In the genomic region with DNA sequence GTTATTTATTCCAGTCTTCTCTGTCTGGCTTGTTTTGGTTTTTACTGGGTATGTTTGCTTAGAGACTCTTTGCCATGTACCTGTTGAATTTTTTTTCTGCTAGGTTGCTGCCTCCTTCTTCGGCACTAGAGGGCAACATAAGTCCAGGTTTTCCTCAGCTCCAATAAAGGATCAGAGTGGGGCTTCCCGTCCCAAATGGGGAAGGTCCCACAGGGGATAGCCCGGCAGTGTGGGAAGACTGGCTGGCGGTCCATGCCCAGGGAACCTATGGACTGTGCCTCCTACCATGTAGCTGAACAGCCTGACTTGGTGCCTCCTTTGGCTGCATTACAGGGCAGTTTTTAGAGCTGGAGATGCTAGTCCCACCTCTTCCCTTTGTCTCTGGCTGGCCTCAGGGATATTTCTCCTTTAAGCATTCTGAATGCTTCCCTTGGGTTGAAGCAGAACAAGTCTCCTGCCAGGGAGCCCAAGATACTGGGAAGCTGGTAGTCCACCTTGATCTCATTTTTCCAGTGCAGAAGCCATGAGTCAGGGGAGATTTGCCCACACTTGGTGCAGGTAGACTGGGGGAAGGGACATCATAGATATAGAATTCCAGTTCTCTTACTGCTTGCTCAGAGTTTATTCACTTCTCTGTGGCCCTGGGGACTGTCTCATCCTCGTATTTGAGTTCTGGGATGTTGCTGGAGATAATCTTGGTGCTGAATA, we compare ENCODE assay signal across 9 cellular contexts.
A peak's percentile ranks its signal among the peaks of the same experiment; 100 is the strongest.
DNase-seq lines count a peak whose midpoint lies in the region; ATAC-seq, FAIRE-seq and TF ChIP-seq lines count a peak whose summit lies in the region.
"Had no signal": no experiment of that assay in that cellular context is flagged by ENCODE, and none has a peak within 500 bp of the region (broad histone marks: within the 10 kb centered on the region; RNA-seq: fewer than 3 reads in every experiment).

No MANE protein-coding gene starts in this region.

- no peak overlapping the region for H3K23ac ChIP-seq in H1 (ENCODE audit: insufficient read length)

- peaks cover 10% of the 10 kb centered on the region; the same call in 1 of the 2 replicates for H3K23me2 ChIP-seq in H1 (ENCODE audit: low read depth, low read length)

- H2AK5ac ChIP-seq in H1 (ENCODE audit: low read depth, low read length) = no peak overlapping the region

- peak; percentile 94 for TF ChIP-seq RAD21 in H1 (IDR thresholded peaks at IDR 0.05 in 1 of 2, conservative IDR thresholded peaks at IDR 0.05 in 1 of 2; ENCODE audit: low read depth in 2 of 2, low read length in 2 of 2)

- POLR2A ChIA-PET in H1 (lab: Charles Lee; ENCODE audit: partially characterized antibody) = no interaction called here
- POLR2A ChIA-PET in naive thymus-derived CD8-positive, alpha-beta T cell (lab: Charles Lee) = interaction anchor here (0.7 to 1.7 kb wide), 6 partner anchors 9 to 263 kb away, joined by 3 to 9 read pairs (median 4); a partner anchor contains a TSS

- H3K9ac ChIP-seq in Karpas-422 (ENCODE audit: low read length) (no peak overlapping the region), H1 (replicated peaks in 1 of 4; ENCODE audit: extremely low read depth in 1 of 4, low read depth in 3 of 4, low read length in 3 of 4) (no peak overlapping the region)

- peaks cover 10% of the 10 kb centered on the region for H3K4me1 Mint-ChIP-seq in T-helper 2 cell treated with Interferon-gamma antibody and Interleukin-4, amounts not matched to agents 5 μg/mL and 100 μg/mL, for 36 hours (ENCODE audit: low read depth)
- H3K4me1 Mint-ChIP-seq in naive thymus-derived CD8-positive, alpha-beta T cell = peaks cover 0 to 14% (median 7%) of the 10 kb centered on the region in 4 donors

- H3K4me3 Mint-ChIP-seq in T-helper 2 cell treated with Interferon-gamma antibody and Interleukin-4, amounts not matched to agents 5 μg/mL and 100 μg/mL, for 36 hours = no peak overlapping the region
- H3K4me3 Mint-ChIP-seq in naive thymus-derived CD8-positive, alpha-beta T cell = peak overlapping the region in 1 of 10 donors; percentile 8

- H3K27ac Mint-ChIP-seq in T-helper 2 cell treated with Interferon-gamma antibody and Interleukin-4, amounts not matched to agents 5 μg/mL and 100 μg/mL, for 36 hours = no peak overlapping the region
- peak overlapping the region in 3 of 10 donors; percentile 9 to 25 (median 18) for H3K27ac Mint-ChIP-seq in naive thymus-derived CD8-positive, alpha-beta T cell

- no peak overlapping the region for H3K18ac ChIP-seq in H1 (ENCODE audit: extremely low read depth, low read length)

- H4K91ac ChIP-seq in H1 (replicated peaks; ENCODE audit: insufficient read length, low read length) = no peak overlapping the region

- peaks cover 8% of the 10 kb centered on the region for H3K36me3 Mint-ChIP-seq in T-helper 2 cell treated with Interferon-gamma antibody and Interleukin-4, amounts not matched to agents 5 μg/mL and 100 μg/mL, for 36 hours (ENCODE audit: low read depth)
- H3K36me3 Mint-ChIP-seq in naive thymus-derived CD8-positive, alpha-beta T cell = peaks cover 0 to 12% (median 8%) of the 10 kb centered on the region in 3 donors

- H3K4me1 ChIP-seq in Karpas-422 (ENCODE audit: low read length) = no peaks in the 10 kb centered on the region
- peaks cover 0 to 6% (median under 1%) of the 10 kb centered on the region in 4 experiments; a peak in 4 of 7 replicates for H3K4me1 ChIP-seq in H1 (replicated peaks in 1 of 4; ENCODE audit: control insufficient read depth in 3 of 4, insufficient read depth in 4 of 4, low read length in 3 of 4)

- H3K79me2 ChIP-seq in Karpas-422 (ENCODE audit: low read length) (no peaks in the 10 kb centered on the region), H1 (ENCODE audit: control insufficient read depth in 1 of 2, insufficient read depth in 2 of 2, low read length in 2 of 2) (no peaks in the 10 kb centered on the region)

- DNase-seq in SIG-M5 treated with dmso at 0.1 percent for 504 hours (lab: John Stamatoyannopoulos, UW; ENCODE audit: unreplicated experiment) (peak; percentile 34), SIG-M5 (lab: John Stamatoyannopoulos, UW) (no peak), Karpas-422 (peak; percentile 78), H1 (ENCODE audit: low read depth in 1 of 2, low spot score in 2 of 2) (peak; percentile 38 to 74), amygdala (lab: John Stamatoyannopoulos, UW) (no peak)
- DNase-seq in T-helper 2 cell treated with Interferon-gamma antibody and Interleukin-4, amounts not matched to agents 5 μg/mL and 100 μg/mL, for 36 hours (ENCODE audit: low spot score) = peak; percentile 35
- peak in 6 of 10 donors; percentile 27 to 54 (median 41) for DNase-seq in naive thymus-derived CD8-positive, alpha-beta T cell

- peak overlapping the region; percentile 86; the same call in 1 of the 2 replicates for H2BK12ac ChIP-seq in H1 (ENCODE audit: low read depth, low read length)

- CTCF ChIA-PET in H1 (lab: Charles Lee; ENCODE audit: partially characterized antibody) = interaction anchor here (0.6 to 1.9 kb wide), 26 partner anchors 10 to 465 kb away, joined by 3 to 9 read pairs (median 4); no protein-coding TSS in a partner anchor

- H3K27me3 Mint-ChIP-seq in T-helper 2 cell treated with Interferon-gamma antibody and Interleukin-4, amounts not matched to agents 5 μg/mL and 100 μg/mL, for 36 hours (ENCODE audit: low read depth) = no peaks in the 10 kb centered on the region
- no peaks in the 10 kb centered on the region for H3K27me3 Mint-ChIP-seq in naive thymus-derived CD8-positive, alpha-beta T cell

- no peak overlapping the region for H2BK15ac ChIP-seq in H1 (ENCODE audit: low read length)

- H3K27me3 ChIP-seq in Karpas-422 (ENCODE audit: low read length) = no peaks in the 10 kb centered on the region
- H3K27me3 ChIP-seq in H1 (replicated peaks in 1 of 4; ENCODE audit: control insufficient read depth in 3 of 4, extremely low read depth in 1 of 4, insufficient read depth in 3 of 4, low read length in 3 of 4) = peaks cover 0 to 3% (median 0%) of the 10 kb centered on the region in 4 experiments; a peak in 2 of 7 replicates

- H3K9me2 ChIP-seq in Karpas-422 (replicated peaks; ENCODE audit: insufficient read depth, low read length) = no peaks in the 10 kb centered on the region

- H4K8ac ChIP-seq in H1 (ENCODE audit: extremely low read depth, insufficient read depth, low read length) = no peak overlapping the region

- no peak for TF ChIP-seq EP300 in H1 (IDR thresholded peaks at IDR 0.05; ENCODE audit: borderline replicate concordance in 1 of 2, low read depth in 2 of 2, low read length in 2 of 2)

- peak in 2 of 3 experiments; percentile 77 to 86; a peak in 3 of 4 replicates for TF ChIP-seq CTCF in H1 (IDR thresholded peaks at IDR 0.05; ENCODE audit: control extremely low read depth in 1 of 3, insufficient read depth in 1 of 3, low read depth in 1 of 3, low read length in 3 of 3)

- H3K4me2 ChIP-seq in Karpas-422 (ENCODE audit: low read depth, low read length, poor library complexity, severe bottlenecking) (no peak overlapping the region), H1 (ENCODE audit: insufficient read depth in 1 of 2, low read depth in 2 of 2, low read length in 2 of 2) (no peak overlapping the region)

- no peak overlapping the region for H3K4me3 ChIP-seq in Karpas-422 (ENCODE audit: low read length)
- no peak overlapping the region for H3K4me3 ChIP-seq in H1 (ENCODE audit: extremely low read depth in 1 of 4, insufficient read depth in 2 of 4, low read depth in 3 of 4, low read length in 4 of 4)

- 0 out of 2 replicates have a peak, but pooled peaks cover under 1% of the 10 kb centered on the region for H4K20me1 ChIP-seq in Karpas-422 (ENCODE audit: insufficient read depth, low read depth, low read length)
- H4K20me1 ChIP-seq in H1 (replicated peaks in 1 of 2; ENCODE audit: control insufficient read depth in 1 of 2, insufficient read depth in 2 of 2, low read length in 2 of 2) = peaks cover 2% of the 10 kb centered on the region in 2 experiments

- no peak overlapping the region for H2BK120ac ChIP-seq in H1 (replicated peaks; ENCODE audit: low read depth, low read length)

- H2BK20ac ChIP-seq in H1 (ENCODE audit: low read length) = no peak overlapping the region

- H3K79me1 ChIP-seq in H1 (ENCODE audit: low read depth, low read length) = no peaks in the 10 kb centered on the region

- no peak overlapping the region for H2AFZ ChIP-seq in Karpas-422 (ENCODE audit: low read length)
- no peak overlapping the region for H2AFZ ChIP-seq in H1 (ENCODE audit: low read length)

- no peak overlapping the region for H3K56ac ChIP-seq in H1 (replicated peaks; ENCODE audit: insufficient read length, low read depth, low read length)

- WGBS in H1 (ENCODE audit: extremely low coverage in 1 of 2, insufficient coverage in 1 of 2, insufficient read length in 1 of 2, insufficient replicate concordance in 2 of 2, low coverage in 1 of 2, low lambda C conversion rate in 2 of 2, missing lambda C conversion rate in 1 of 2), 2 experiments = 46% methylated on average over 5 of the region's 5 CpGs; no CpG with 5 or more reads in 1 of the 2 experiments

- no peaks in the 10 kb centered on the region for H3K36me3 ChIP-seq in Karpas-422 (ENCODE audit: insufficient read depth, low read length)
- H3K36me3 ChIP-seq in H1 (ENCODE audit: control insufficient read depth in 2 of 4, insufficient read depth in 4 of 4, low read length in 3 of 4) = no peaks in the 10 kb centered on the region

- no peak overlapping the region for H2BK5ac ChIP-seq in H1 (ENCODE audit: low read depth, low read length)

- H3K14ac ChIP-seq in H1 (ENCODE audit: insufficient read length) = no peak overlapping the region

- H3K27ac ChIP-seq in Karpas-422 (ENCODE audit: low read length) = no peak overlapping the region
- no peak overlapping the region for H3K27ac ChIP-seq in H1 (ENCODE audit: low read depth, low read length)

- H3K9me3 ChIP-seq in Karpas-422 (ENCODE audit: low read length) (no peaks in the 10 kb centered on the region; the same call in 1 of the 2 replicates), H1 (ENCODE audit: insufficient read depth in 2 of 2, low read depth in 1 of 2, low read length in 1 of 2) (peaks cover 5 to 8% of the 10 kb centered on the region in 2 experiments; a peak in 2 of 4 replicates)

- peak in 1 of 2 donors; percentile 48 for ATAC-seq in naive thymus-derived CD8-positive, alpha-beta T cell
- no peak for ATAC-seq in GM21515 (IDR thresholded peaks at IDR 0.05; ENCODE audit: unreplicated experiment)

- TF ChIP-seq POLR2A in H1 (IDR thresholded peaks at IDR 0.05; ENCODE audit: control extremely low read depth in 1 of 2, low read depth in 2 of 2, low read length in 2 of 2) = no peak

- H4K5ac ChIP-seq in H1 (ENCODE audit: insufficient read length, low read depth, low read length) = no peak overlapping the region

- FAIRE-seq in H1 (lab: Jason Lieb, UNC) = peak; percentile 78
- FAIRE-seq: colon had no signal

- H3K9me3 Mint-ChIP-seq in T-helper 2 cell treated with Interferon-gamma antibody and Interleukin-4, amounts not matched to agents 5 μg/mL and 100 μg/mL, for 36 hours = peaks cover 4% of the 10 kb centered on the region
- H3K9me3 Mint-ChIP-seq in naive thymus-derived CD8-positive, alpha-beta T cell = peaks cover 0 to 18% (median 10%) of the 10 kb centered on the region in 9 donors

- no peak overlapping the region for H3K4ac ChIP-seq in H1 (replicated peaks; ENCODE audit: insufficient read length, low read depth, low read length)

TF ChIP-seq in H1, 55 proteins besides CTCF, POLR2A, EP300 and RAD21 (continues in another document):
- TF ChIP-seq EGR1 (IDR thresholded peaks at IDR 0.05; ENCODE audit: borderline replicate concordance, low read depth, low read length) (no peak), KDM1A (IDR thresholded peaks at IDR 0.05; ENCODE audit: borderline replicate concordance, low read length) (0 out of 2 replicates have a peak, but pooled peaks have one; percentile 35)

Comparison
In these comparisons a context has a peak if more than half of its experiments do, and no peak if none do; other contexts are left out.
1. DNase-seq: peak in SIG-M5 treated with dmso at 0.1 percent for 504 hours (single experiment), Karpas-422 (single experiment), T-helper 2 cell treated with Interferon-gamma antibody and Interleukin-4, amounts not matched to agents 5 μg/mL and 100 μg/mL, for 36 hours (single experiment), H1 (2 of 2) and naive thymus-derived CD8-positive, alpha-beta T cell (6 of 10); none in SIG-M5 (single experiment) and amygdala (0 of 56).